1 cellular context compared by ENCODE assay signal in the genomic region with DNA sequence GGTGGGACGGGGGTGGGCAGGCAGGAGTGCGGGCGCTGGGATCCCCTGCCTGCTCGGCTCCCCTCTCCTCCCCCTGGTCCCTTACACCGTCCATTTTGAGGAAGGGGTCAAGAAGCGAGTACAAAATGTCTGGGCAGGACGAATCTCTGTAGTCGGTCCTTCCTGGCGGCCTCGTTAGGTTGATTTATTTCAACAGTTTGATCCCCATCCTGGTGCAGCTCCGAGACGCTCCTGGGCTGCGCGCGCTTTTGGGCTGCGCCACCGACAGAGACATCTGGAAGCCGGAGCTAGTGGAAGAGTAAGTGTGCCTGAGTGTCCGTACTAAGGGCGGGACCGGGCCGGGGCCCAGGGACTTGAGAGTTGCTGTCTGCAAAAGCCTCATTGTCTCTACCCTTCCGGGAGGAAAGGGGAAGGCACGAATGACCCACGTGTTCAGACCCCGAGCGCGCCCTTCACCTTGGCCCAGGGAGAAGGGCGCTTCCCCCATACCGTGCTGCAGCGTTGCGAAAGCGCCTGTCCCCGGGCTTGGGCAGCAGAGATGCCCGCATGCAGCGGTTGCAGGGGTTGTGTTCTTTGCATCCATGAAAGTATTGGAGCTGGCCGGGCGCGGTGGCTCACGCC.
TF ChIP-seq lines count a peak whose summit lies in the region.

No MANE protein-coding gene starts in this region.

TF ChIP-seq in HepG2, 621 proteins besides CTCF, POLR2A, EP300 and RAD21 (continued from another document and continues in another):
- TF ChIP-seq ZNF784 (CRISPR knock-in tag; IDR thresholded peaks at IDR 0.05; ENCODE audit: borderline replicate concordance) (no peak), ZNF564 (CRISPR knock-in tag; IDR thresholded peaks at IDR 0.05) (no peak), MED13 (CRISPR knock-in tag; IDR thresholded peaks at IDR 0.05) (no peak), U2AF1 (optimal IDR thresholded peaks at IDR 0.05; ENCODE audit: low read depth, low read length) (no peak), CBX2 (IDR thresholded peaks at IDR 0.05; ENCODE audit: low read depth, low read length) (no peak), CBX2 (CRISPR knock-in tag; IDR thresholded peaks at IDR 0.05; ENCODE audit: low read depth) (no peak), ELF3 (CRISPR knock-in tag; IDR thresholded peaks at IDR 0.05) (peak; percentile 65; the same call in 1 of the 2 replicates), ZNF282 (IDR thresholded peaks at IDR 0.05; ENCODE audit: partially characterized antibody) (no peak), ZIK1 (CRISPR knock-in tag; IDR thresholded peaks at IDR 0.05; ENCODE audit: borderline replicate concordance, low read depth) (no peak), ZNF264 (CRISPR knock-in tag; IDR thresholded peaks at IDR 0.05) (0 out of 2 replicates have a peak, but pooled peaks have one; percentile 22), MBNL3 (CRISPR knock-in tag; conservative IDR thresholded peaks at IDR 0.05) (no peak), ZNF460 (CRISPR knock-in tag; IDR thresholded peaks at IDR 0.05; ENCODE audit: borderline replicate concordance) (no peak), KAT8 (CRISPR knock-in tag; IDR thresholded peaks at IDR 0.05) (no peak), ETS1 (CRISPR knock-in tag; IDR thresholded peaks at IDR 0.05) (no peak), SRSF1 (optimal IDR thresholded peaks at IDR 0.05; ENCODE audit: low read depth, low read length) (no peak), SP140L (CRISPR knock-in tag; IDR thresholded peaks at IDR 0.05; ENCODE audit: borderline replicate concordance) (no peak), FLYWCH1 (CRISPR knock-in tag; IDR thresholded peaks at IDR 0.05) (no peak), YEATS2 (CRISPR knock-in tag; IDR thresholded peaks at IDR 0.05; ENCODE audit: borderline replicate concordance) (no peak), FOXA1 (IDR thresholded peaks at IDR 0.05) (no peak), FOXA1 (CRISPR knock-in tag; IDR thresholded peaks at IDR 0.05) (no peak), NCOA1 (CRISPR knock-in tag; IDR thresholded peaks at IDR 0.05) (no peak), JUN (CRISPR knock-in tag; IDR thresholded peaks at IDR 0.05) (no peak), GFI1 (CRISPR knock-in tag; IDR thresholded peaks at IDR 0.05; ENCODE audit: borderline replicate concordance) (no peak), ZNF431 (CRISPR knock-in tag; IDR thresholded peaks at IDR 0.05; ENCODE audit: borderline replicate concordance, low read depth) (no peak), GPN1 (CRISPR knock-in tag; IDR thresholded peaks at IDR 0.05; ENCODE audit: borderline replicate concordance) (no peak), ZNF44 (CRISPR knock-in tag; IDR thresholded peaks at IDR 0.05) (no peak), MXI1 (IDR thresholded peaks at IDR 0.05; ENCODE audit: borderline replicate concordance, low read depth, low read length) (no peak; the same call in 2 of the 3 replicates), ZNF510 (CRISPR knock-in tag; IDR thresholded peaks at IDR 0.05; ENCODE audit: low read depth) (no peak), SMARCE1 (IDR thresholded peaks at IDR 0.05; ENCODE audit: borderline replicate concordance) (no peak), ZNF331 (CRISPR knock-in tag; IDR thresholded peaks at IDR 0.05) (peak; percentile 19; the same call in 1 of the 2 replicates), ZNF333 (CRISPR knock-in tag; IDR thresholded peaks at IDR 0.05; ENCODE audit: borderline replicate concordance) (no peak), ZNF567 (CRISPR knock-in tag; IDR thresholded peaks at IDR 0.05; ENCODE audit: borderline replicate concordance) (no peak), CENPX (CRISPR knock-in tag; IDR thresholded peaks at IDR 0.05) (no peak), BHLHE40 (IDR thresholded peaks at IDR 0.05; ENCODE audit: low read length) (no peak), PHB2 (IDR thresholded peaks at IDR 0.05; ENCODE audit: partially characterized antibody) (no peak), PHF21A (CRISPR knock-in tag; IDR thresholded peaks at IDR 0.05) (no peak), BATF2 (CRISPR knock-in tag; IDR thresholded peaks at IDR 0.05) (no peak), GABPA (IDR thresholded peaks at IDR 0.05; ENCODE audit: low read depth, low read length) (no peak), GABPA (CRISPR knock-in tag; IDR thresholded peaks at IDR 0.05; ENCODE audit: low read depth) (no peak; the same call in 1 of the 2 replicates), TSC22D2 (CRISPR knock-in tag; IDR thresholded peaks at IDR 0.05; ENCODE audit: borderline replicate concordance) (no peak), ZNF775 (CRISPR knock-in tag; IDR thresholded peaks at IDR 0.05; ENCODE audit: borderline replicate concordance) (no peak), ZSCAN12 (CRISPR knock-in tag; IDR thresholded peaks at IDR 0.05) (no peak), ZNF451 (CRISPR knock-in tag; IDR thresholded peaks at IDR 0.05) (no peak), HOXD1 (CRISPR knock-in tag; IDR thresholded peaks at IDR 0.05) (0 out of 2 replicates have a peak, but pooled peaks have one; percentile 26), ZNF276 (CRISPR knock-in tag; IDR thresholded peaks at IDR 0.05; ENCODE audit: low read depth) (no peak), JARID2 (CRISPR knock-in tag; IDR thresholded peaks at IDR 0.05; ENCODE audit: insufficient replicate concordance) (no peak), SIX4 (CRISPR knock-in tag; IDR thresholded peaks at IDR 0.05) (no peak), MBD4 (IDR thresholded peaks at IDR 0.05; ENCODE audit: borderline replicate concordance, low read length) (no peak), ZNF660 (CRISPR knock-in tag; IDR thresholded peaks at IDR 0.05; ENCODE audit: borderline replicate concordance, low read depth) (no peak), ARNT2 (CRISPR knock-in tag; IDR thresholded peaks at IDR 0.05; ENCODE audit: low read depth) (no peak)
- TF ChIP-seq, protein P1, sequence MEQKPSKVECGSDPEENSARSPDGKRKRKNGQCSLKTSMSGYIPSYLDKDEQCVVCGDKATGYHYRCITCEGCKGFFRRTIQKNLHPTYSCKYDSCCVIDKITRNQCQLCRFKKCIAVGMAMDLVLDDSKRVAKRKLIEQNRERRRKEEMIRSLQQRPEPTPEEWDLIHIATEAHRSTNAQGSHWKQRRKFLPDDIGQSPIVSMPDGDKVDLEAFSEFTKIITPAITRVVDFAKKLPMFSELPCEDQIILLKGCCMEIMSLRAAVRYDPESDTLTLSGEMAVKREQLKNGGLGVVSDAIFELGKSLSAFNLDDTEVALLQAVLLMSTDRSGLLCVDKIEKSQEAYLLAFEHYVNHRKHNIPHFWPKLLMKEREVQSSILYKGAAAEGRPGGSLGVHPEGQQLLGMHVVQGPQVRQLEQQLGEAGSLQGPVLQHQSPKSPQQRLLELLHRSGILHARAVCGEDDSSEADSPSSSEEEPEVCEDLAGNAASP (CRISPR knock-in tag; IDR thresholded peaks at IDR 0.05; ENCODE audit: borderline replicate concordance) = peak; percentile 72; the same call in 1 of the 2 replicates
- TF ChIP-seq, protein P2, sequence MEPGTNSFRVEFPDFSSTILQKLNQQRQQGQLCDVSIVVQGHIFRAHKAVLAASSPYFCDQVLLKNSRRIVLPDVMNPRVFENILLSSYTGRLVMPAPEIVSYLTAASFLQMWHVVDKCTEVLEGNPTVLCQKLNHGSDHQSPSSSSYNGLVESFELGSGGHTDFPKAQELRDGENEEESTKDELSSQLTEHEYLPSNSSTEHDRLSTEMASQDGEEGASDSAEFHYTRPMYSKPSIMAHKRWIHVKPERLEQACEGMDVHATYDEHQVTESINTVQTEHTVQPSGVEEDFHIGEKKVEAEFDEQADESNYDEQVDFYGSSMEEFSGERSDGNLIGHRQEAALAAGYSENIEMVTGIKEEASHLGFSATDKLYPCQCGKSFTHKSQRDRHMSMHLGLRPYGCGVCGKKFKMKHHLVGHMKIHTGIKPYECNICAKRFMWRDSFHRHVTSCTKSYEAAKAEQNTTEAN (CRISPR knock-in tag; conservative IDR thresholded peaks at IDR 0.05) = no peak
- TF ChIP-seq, protein P3, sequence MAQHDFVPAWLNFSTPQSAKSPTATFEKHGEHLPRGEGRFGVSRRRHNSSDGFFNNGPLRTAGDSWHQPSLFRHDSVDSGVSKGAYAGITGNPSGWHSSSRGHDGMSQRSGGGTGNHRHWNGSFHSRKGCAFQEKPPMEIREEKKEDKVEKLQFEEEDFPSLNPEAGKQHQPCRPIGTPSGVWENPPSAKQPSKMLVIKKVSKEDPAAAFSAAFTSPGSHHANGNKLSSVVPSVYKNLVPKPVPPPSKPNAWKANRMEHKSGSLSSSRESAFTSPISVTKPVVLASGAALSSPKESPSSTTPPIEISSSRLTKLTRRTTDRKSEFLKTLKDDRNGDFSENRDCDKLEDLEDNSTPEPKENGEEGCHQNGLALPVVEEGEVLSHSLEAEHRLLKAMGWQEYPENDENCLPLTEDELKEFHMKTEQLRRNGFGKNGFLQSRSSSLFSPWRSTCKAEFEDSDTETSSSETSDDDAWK (CRISPR knock-in tag; IDR thresholded peaks at IDR 0.05) = no peak
- TF ChIP-seq, protein P4, sequence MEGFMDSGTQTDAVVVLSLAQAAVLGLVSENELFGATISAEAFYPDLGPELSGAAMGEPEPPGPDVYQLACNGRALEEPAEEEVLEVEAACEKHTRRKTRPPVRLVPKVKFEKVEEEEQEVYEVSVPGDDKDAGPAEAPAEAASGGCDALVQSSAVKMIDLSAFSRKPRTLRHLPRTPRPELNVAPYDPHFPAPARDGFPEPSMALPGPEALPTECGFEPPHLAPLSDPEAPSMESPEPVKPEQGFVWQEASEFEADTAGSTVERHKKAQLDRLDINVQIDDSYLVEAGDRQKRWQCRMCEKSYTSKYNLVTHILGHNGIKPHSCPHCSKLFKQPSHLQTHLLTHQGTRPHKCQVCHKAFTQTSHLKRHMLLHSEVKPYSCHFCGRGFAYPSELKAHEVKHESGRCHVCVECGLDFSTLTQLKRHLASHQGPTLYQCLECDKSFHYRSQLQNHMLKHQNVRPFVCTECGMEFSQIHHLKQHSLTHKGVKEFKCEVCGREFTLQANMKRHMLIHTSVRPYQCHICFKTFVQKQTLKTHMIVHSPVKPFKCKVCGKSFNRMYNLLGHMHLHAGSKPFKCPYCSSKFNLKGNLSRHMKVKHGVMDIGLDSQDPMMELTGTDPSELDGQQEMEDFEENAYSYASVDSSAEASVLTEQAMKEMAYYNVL (CRISPR knock-in tag; IDR thresholded peaks at IDR 0.05; ENCODE audit: borderline replicate concordance) = 0 out of 2 replicates have a peak, but pooled peaks have one; percentile 24
- TF ChIP-seq, protein P5, sequence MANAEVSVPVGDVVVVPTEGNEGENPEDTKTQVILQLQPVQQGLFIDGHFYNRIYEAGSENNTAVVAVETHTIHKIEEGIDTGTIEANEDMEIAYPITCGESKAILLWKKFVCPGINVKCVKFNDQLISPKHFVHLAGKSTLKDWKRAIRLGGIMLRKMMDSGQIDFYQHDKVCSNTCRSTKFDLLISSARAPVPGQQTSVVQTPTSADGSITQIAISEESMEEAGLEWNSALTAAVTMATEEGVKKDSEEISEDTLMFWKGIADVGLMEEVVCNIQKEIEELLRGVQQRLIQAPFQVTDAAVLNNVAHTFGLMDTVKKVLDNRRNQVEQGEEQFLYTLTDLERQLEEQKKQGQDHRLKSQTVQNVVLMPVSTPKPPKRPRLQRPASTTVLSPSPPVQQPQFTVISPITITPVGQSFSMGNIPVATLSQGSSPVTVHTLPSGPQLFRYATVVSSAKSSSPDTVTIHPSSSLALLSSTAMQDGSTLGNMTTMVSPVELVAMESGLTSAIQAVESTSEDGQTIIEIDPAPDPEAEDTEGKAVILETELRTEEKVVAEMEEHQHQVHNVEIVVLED (CRISPR knock-in tag; IDR thresholded peaks at IDR 0.05; ENCODE audit: borderline replicate concordance) = no peak
- TF ChIP-seq, protein P6, sequence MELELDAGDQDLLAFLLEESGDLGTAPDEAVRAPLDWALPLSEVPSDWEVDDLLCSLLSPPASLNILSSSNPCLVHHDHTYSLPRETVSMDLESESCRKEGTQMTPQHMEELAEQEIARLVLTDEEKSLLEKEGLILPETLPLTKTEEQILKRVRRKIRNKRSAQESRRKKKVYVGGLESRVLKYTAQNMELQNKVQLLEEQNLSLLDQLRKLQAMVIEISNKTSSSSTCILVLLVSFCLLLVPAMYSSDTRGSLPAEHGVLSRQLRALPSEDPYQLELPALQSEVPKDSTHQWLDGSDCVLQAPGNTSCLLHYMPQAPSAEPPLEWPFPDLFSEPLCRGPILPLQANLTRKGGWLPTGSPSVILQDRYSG (CRISPR knock-in tag; IDR thresholded peaks at IDR 0.05) = no peak
